ENCODE assay signal across 24 cellular contexts in the genomic region with DNA sequence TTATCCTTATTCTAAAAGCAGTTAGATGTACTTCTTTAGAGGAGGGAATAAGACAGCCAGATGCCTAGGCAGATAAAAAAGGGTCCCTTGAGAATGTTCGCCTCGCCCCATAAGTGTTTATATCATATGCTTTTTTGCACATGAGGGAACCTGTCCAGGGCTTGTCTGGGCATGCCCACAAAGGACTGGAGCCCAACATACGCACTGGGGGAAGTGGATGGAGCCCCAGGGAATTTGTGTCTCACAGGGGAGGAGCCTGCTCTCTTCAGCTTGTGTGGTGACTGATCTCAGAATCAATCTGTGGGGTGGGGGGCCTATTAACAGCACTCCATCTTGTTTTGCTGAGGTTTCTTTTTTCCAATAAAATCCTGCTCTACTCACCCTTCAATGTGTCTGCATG. TPM values are rescaled to one million over a fixed set of nuclear protein-coding genes. Genes with fewer than 3 reads are reported as not detected.
DNase-seq lines count a peak whose midpoint lies in the region; ATAC-seq and TF ChIP-seq lines count a peak whose summit lies in the region.
"Had no signal": no experiment of that assay in that cellular context is flagged by ENCODE, and none has a peak within 500 bp of the region (broad histone marks: within the 10 kb centered on the region; RNA-seq: fewer than 3 reads in every experiment).

No MANE protein-coding gene starts in this region.

- H3K27me3 ChIP-seq in GM23338 (ENCODE audit: insufficient read depth) (no peaks in the 10 kb centered on the region), foreskin keratinocyte (no peaks in the 10 kb centered on the region)
- H3K27me3 ChIP-seq: cardiac muscle cell, heart left ventricle, neural progenitor cell, uterus had no signal

- H3K27ac Mint-ChIP-seq in activated CD4-positive, alpha-beta memory T cell treated with anti-CD3 and anti-CD28 coated beads for 36 hours = peak overlapping the region; percentile 28
- H3K27ac Mint-ChIP-seq in activated CD4-positive, alpha-beta memory T cell treated with anti-CD3 and anti-CD28 coated beads, Interleukin-2, amount 10 ng/mL, durations not matched to agents 7 days and 5 days = no peak overlapping the region
- no peak overlapping the region for H3K27ac Mint-ChIP-seq in GM23338
- H3K27ac Mint-ChIP-seq in activated T-helper 17 cell treated with anti-CD3 and anti-CD28 coated beads, Interleukin-2, amount 50 U/mL, for 72 hours = peak overlapping the region; percentile 61
- no peak overlapping the region for H3K27ac Mint-ChIP-seq in activated naive CD8-positive, alpha-beta T cell treated with anti-CD3 and anti-CD28 coated beads for 36 hours
- H3K27ac Mint-ChIP-seq: neural progenitor cell had no signal

- POLR2A ChIA-PET in activated CD4-positive, alpha-beta memory T cell treated with anti-CD3 and anti-CD28 coated beads for 36 hours (lab: Charles Lee) = interaction anchor here (0.5 to 1.0 kb wide), 2 partner anchors 35 to 102 kb away, joined by 3 read pairs; partner anchors contain the start of gene NUDT15
- POLR2A ChIA-PET in activated CD4-positive, alpha-beta memory T cell treated with anti-CD3 and anti-CD28 coated beads, Interleukin-2, amount 10 ng/mL, durations not matched to agents 7 days and 5 days (lab: Charles Lee) = no interaction called here

- H3K9me2 ChIP-seq in GM23338 (ENCODE audit: insufficient read depth) = peaks cover 3% of the 10 kb centered on the region; the same call in 1 of the 2 replicates

- no peaks in the 10 kb centered on the region for H3K27me3 Mint-ChIP-seq in activated CD4-positive, alpha-beta memory T cell treated with anti-CD3 and anti-CD28 coated beads for 36 hours
- H3K27me3 Mint-ChIP-seq in activated CD4-positive, alpha-beta memory T cell treated with anti-CD3 and anti-CD28 coated beads, Interleukin-2, amount 10 ng/mL, durations not matched to agents 7 days and 5 days = no peaks in the 10 kb centered on the region
- peaks cover 1% of the 10 kb centered on the region for H3K27me3 Mint-ChIP-seq in GM23338 (ENCODE audit: insufficient read depth, low read depth, poor library complexity)
- no peaks in the 10 kb centered on the region for H3K27me3 Mint-ChIP-seq in activated T-helper 17 cell treated with anti-CD3 and anti-CD28 coated beads, Interleukin-2, amount 50 U/mL, for 72 hours
- no peaks in the 10 kb centered on the region for H3K27me3 Mint-ChIP-seq in activated naive CD8-positive, alpha-beta T cell treated with anti-CD3 and anti-CD28 coated beads for 36 hours
- H3K27me3 Mint-ChIP-seq: CD4-positive, CD25-positive, alpha-beta regulatory T cell had no signal

- TF ChIP-seq CTCF in GM23338 (conservative IDR thresholded peaks at IDR 0.05; ENCODE audit: low read depth in 2 of 2) (no peak), foreskin keratinocyte (conservative IDR thresholded peaks at IDR 0.05) (no peak)

- ATAC-seq in GM23338 (no peak), foreskin keratinocyte (peak; percentile 80)
- no peak for ATAC-seq in activated T-helper 17 cell treated with anti-CD3 and anti-CD28 coated beads, Interleukin-2, amount 50 U/mL, for 72 hours (replicated peaks)
- ATAC-seq: heart left ventricle had no signal

- H3K4me1 ChIP-seq in GM23338 (ENCODE audit: insufficient read depth) (no peaks in the 10 kb centered on the region), foreskin keratinocyte (no peaks in the 10 kb centered on the region)
- H3K4me1 ChIP-seq: heart left ventricle, left ventricle myocardium inferior, neural progenitor cell, prostate gland, uterus had no signal

- H4K20me1 ChIP-seq in GM23338 (replicated peaks; ENCODE audit: insufficient read depth) = no peaks in the 10 kb centered on the region

- intact Hi-C loops in activated CD4-positive, alpha-beta memory T cell treated with anti-CD3 and anti-CD28 coated beads for 36 hours (cut with micrococcal nuclease) = no loop called here

- H3K4me2 ChIP-seq in GM23338 = no peak overlapping the region
- H3K4me2 ChIP-seq: KMS-11, neural progenitor cell had no signal

- no peaks in the 10 kb centered on the region for H3F3A ChIP-seq in GM23338 (replicated peaks; ENCODE audit: low read depth)

- no peak for DNase-seq in activated CD4-positive, alpha-beta memory T cell treated with anti-CD3 and anti-CD28 coated beads for 36 hours
- no peak for DNase-seq in activated CD4-positive, alpha-beta memory T cell treated with anti-CD3 and anti-CD28 coated beads, Interleukin-2, amount 10 ng/mL, durations not matched to agents 7 days and 5 days
- DNase-seq in GM23338 (ENCODE audit: low spot score) (no peak), foreskin keratinocyte (peak; percentile 64 to 88), OCI-M1 (lab: John Stamatoyannopoulos, UW) (no peak)
- DNase-seq in activated naive CD8-positive, alpha-beta T cell treated with anti-CD3 and anti-CD28 coated beads for 36 hours = no peak
- no peak for DNase-seq in stimulated activated CD4-positive, alpha-beta T cell treated with anti-CD3 and anti-CD28 coated beads, Interleukin-2, amount 100 ng/mL, for 24 hours
- DNase-seq: activated CD4-positive, alpha-beta T cell treated with anti-CD3 and anti-CD28 coated beads, Interleukin-2, amount 50 U/mL, for 1 hour; CD4-positive, CD25-positive, alpha-beta regulatory T cell; DMS53; heart left ventricle; left ventricle myocardium inferior; NCI-H2081 treated with DMSO at 0.1 percent for 48 hours; NCI-H748 treated with DMSO at 0.1 percent for 48 hours; Right ventricle myocardium superior; stimulated activated CD4-positive, alpha-beta T cell treated with anti-CD3 and anti-CD28 coated beads, Interleukin-2, amount 100 ng/mL, for 48 hours; T-helper 1 cell; uterus had no signal

- peaks cover 73% of the 10 kb centered on the region for H3K36me3 ChIP-seq in GM23338 (ENCODE audit: insufficient read depth)
- H3K36me3 ChIP-seq: prostate gland, uterus had no signal

- H3K79me2 ChIP-seq in GM23338 (replicated peaks; ENCODE audit: insufficient read depth) = no peaks in the 10 kb centered on the region

- H3K4me3 ChIP-seq in GM23338 = no peak overlapping the region
- H3K4me3 ChIP-seq: cardiac muscle cell, heart left ventricle, left ventricle myocardium inferior, neural progenitor cell, prostate gland, skin epidermis, uterus had no signal

- no peak overlapping the region for H3K4me3 Mint-ChIP-seq in activated CD4-positive, alpha-beta memory T cell treated with anti-CD3 and anti-CD28 coated beads for 36 hours
- H3K4me3 Mint-ChIP-seq in activated CD4-positive, alpha-beta memory T cell treated with anti-CD3 and anti-CD28 coated beads, Interleukin-2, amount 10 ng/mL, durations not matched to agents 7 days and 5 days = no peak overlapping the region
- H3K4me3 Mint-ChIP-seq in GM23338 = no peak overlapping the region
- H3K4me3 Mint-ChIP-seq in activated T-helper 17 cell treated with anti-CD3 and anti-CD28 coated beads, Interleukin-2, amount 50 U/mL, for 72 hours = no peak overlapping the region
- no peak overlapping the region for H3K4me3 Mint-ChIP-seq in activated naive CD8-positive, alpha-beta T cell treated with anti-CD3 and anti-CD28 coated beads for 36 hours
- H3K4me3 Mint-ChIP-seq: neural progenitor cell had no signal

- CTCF ChIA-PET in activated CD4-positive, alpha-beta memory T cell treated with anti-CD3 and anti-CD28 coated beads for 36 hours (lab: Charles Lee) = interaction anchor here (0.8 to 0.9 kb wide), 2 partner anchors 22 to 34 kb away, joined by 3 to 5 read pairs; partner anchors contain the start of genes MED4 and NUDT15
- CTCF ChIA-PET in activated CD4-positive, alpha-beta memory T cell treated with anti-CD3 and anti-CD28 coated beads, Interleukin-2, amount 10 ng/mL, durations not matched to agents 7 days and 5 days (lab: Charles Lee) = no interaction called here

- peaks cover 25% of the 10 kb centered on the region for H3K9me3 Mint-ChIP-seq in activated CD4-positive, alpha-beta memory T cell treated with anti-CD3 and anti-CD28 coated beads for 36 hours
- H3K9me3 Mint-ChIP-seq in activated CD4-positive, alpha-beta memory T cell treated with anti-CD3 and anti-CD28 coated beads, Interleukin-2, amount 10 ng/mL, durations not matched to agents 7 days and 5 days = peaks cover 33% of the 10 kb centered on the region
- H3K9me3 Mint-ChIP-seq in GM23338 = peaks cover 76% of the 10 kb centered on the region
- no peaks in the 10 kb centered on the region for H3K9me3 Mint-ChIP-seq in activated T-helper 17 cell treated with anti-CD3 and anti-CD28 coated beads, Interleukin-2, amount 50 U/mL, for 72 hours
- H3K9me3 Mint-ChIP-seq in activated naive CD8-positive, alpha-beta T cell treated with anti-CD3 and anti-CD28 coated beads for 36 hours = peaks cover 33% of the 10 kb centered on the region

- no peak overlapping the region for H2AFZ ChIP-seq in GM23338
- H2AFZ ChIP-seq: neural progenitor cell had no signal

- H3K36me3 Mint-ChIP-seq in activated CD4-positive, alpha-beta memory T cell treated with anti-CD3 and anti-CD28 coated beads for 36 hours = peaks cover 85% of the 10 kb centered on the region
- peaks cover 93% of the 10 kb centered on the region for H3K36me3 Mint-ChIP-seq in activated CD4-positive, alpha-beta memory T cell treated with anti-CD3 and anti-CD28 coated beads, Interleukin-2, amount 10 ng/mL, durations not matched to agents 7 days and 5 days (ENCODE audit: low read depth)
- peaks cover 100% of the 10 kb centered on the region for H3K36me3 Mint-ChIP-seq in GM23338 (ENCODE audit: low read depth)
- peaks cover 100% of the 10 kb centered on the region for H3K36me3 Mint-ChIP-seq in activated T-helper 17 cell treated with anti-CD3 and anti-CD28 coated beads, Interleukin-2, amount 50 U/mL, for 72 hours (ENCODE audit: low read depth)
- H3K36me3 Mint-ChIP-seq in activated naive CD8-positive, alpha-beta T cell treated with anti-CD3 and anti-CD28 coated beads for 36 hours = peaks cover 92% of the 10 kb centered on the region

- H3K4me1 Mint-ChIP-seq in activated CD4-positive, alpha-beta memory T cell treated with anti-CD3 and anti-CD28 coated beads for 36 hours (ENCODE audit: low read depth) = no peaks in the 10 kb centered on the region
- peaks cover 6% of the 10 kb centered on the region for H3K4me1 Mint-ChIP-seq in activated CD4-positive, alpha-beta memory T cell treated with anti-CD3 and anti-CD28 coated beads, Interleukin-2, amount 10 ng/mL, durations not matched to agents 7 days and 5 days
- H3K4me1 Mint-ChIP-seq in GM23338 = no peaks in the 10 kb centered on the region
- peaks cover 5% of the 10 kb centered on the region for H3K4me1 Mint-ChIP-seq in activated T-helper 17 cell treated with anti-CD3 and anti-CD28 coated beads, Interleukin-2, amount 50 U/mL, for 72 hours
- H3K4me1 Mint-ChIP-seq in activated naive CD8-positive, alpha-beta T cell treated with anti-CD3 and anti-CD28 coated beads for 36 hours = no peaks in the 10 kb centered on the region
- H3K4me1 Mint-ChIP-seq: neural progenitor cell had no signal

- H3K27ac ChIP-seq in GM23338 (ENCODE audit: low read depth) = 0 out of 2 replicates have a peak overlapping the region, but pooled peaks have one; percentile 10
- peak overlapping the region; percentile 84 for H3K27ac ChIP-seq in foreskin keratinocyte
- H3K27ac ChIP-seq: cardiac muscle cell, heart left ventricle, KMS-11, left ventricle myocardium inferior, neural progenitor cell, prostate gland, uterus had no signal

RNA-seq across cellular contexts. Expression of gene MED4, which starts 22.6 kb away (rescaled TPM):
- 10 to 100 TPM; 49.3 to 53.0 TPM for total RNA-seq in activated CD4-positive, alpha-beta memory T cell treated with anti-CD3 and anti-CD28 coated beads for 36 hours
- 10 to 100 TPM; 55.2 to 61.1 TPM for total RNA-seq in activated CD4-positive, alpha-beta memory T cell treated with anti-CD3 and anti-CD28 coated beads, Interleukin-2, amount 10 ng/mL, durations not matched to agents 7 days and 5 days
- 29.0 and 38.8 TPM in 2 replicates for total RNA-seq in GM23338 (2014; rRNA removed; shearing (Covaris generic))
- polyA plus RNA-seq in GM23338 (2016; fragmentation: Nextera tagmentation; extraction: Ambion mirVana) (80.6 and 92.5 TPM in 2 replicates), foreskin keratinocyte (39.1 and 41.7 TPM in 2 replicates)
- total RNA-seq in activated T-helper 17 cell treated with anti-CD3 and anti-CD28 coated beads, Interleukin-2, amount 50 U/mL, for 72 hours = 10 to 100 TPM; 42.0 to 58.9 TPM
- total RNA-seq in foreskin keratinocyte = 35.3 and 37.4 TPM in 2 replicates
- total RNA-seq in activated naive CD8-positive, alpha-beta T cell treated with anti-CD3 and anti-CD28 coated beads for 36 hours = 10 to 100 TPM; 66.3 to 66.8 TPM

RNA-seq across cellular contexts. Expression of gene NUDT15, which starts 34.8 kb away (rescaled TPM):
- total RNA-seq in activated CD4-positive, alpha-beta memory T cell treated with anti-CD3 and anti-CD28 coated beads for 36 hours = 10 to 100 TPM; 18.5 to 19.2 TPM
- total RNA-seq in activated CD4-positive, alpha-beta memory T cell treated with anti-CD3 and anti-CD28 coated beads, Interleukin-2, amount 10 ng/mL, durations not matched to agents 7 days and 5 days = 10 to 100 TPM; 10.9 to 11.0 TPM
- 56.7 and 59.3 TPM in 2 replicates for total RNA-seq in GM23338 (2014; rRNA removed; shearing (Covaris generic))
- 53.7 and 59.3 TPM in 2 replicates for polyA plus RNA-seq in GM23338 (2016; fragmentation: Nextera tagmentation; extraction: Ambion mirVana)
- total RNA-seq in activated T-helper 17 cell treated with anti-CD3 and anti-CD28 coated beads, Interleukin-2, amount 50 U/mL, for 72 hours = 10 to 100 TPM; 20.1 to 28.1 TPM
- 42.8 and 52.9 TPM in 2 replicates for total RNA-seq in foreskin keratinocyte
- polyA plus RNA-seq in foreskin keratinocyte = 38.6 and 52.2 TPM in 2 replicates
- 10 to 100 TPM; 24.5 to 26.5 TPM for total RNA-seq in activated naive CD8-positive, alpha-beta T cell treated with anti-CD3 and anti-CD28 coated beads for 36 hours

Comparison
In these comparisons a context has a peak if more than half of its experiments do, and no peak if none do; other contexts are left out.
1. H3K27ac Mint-ChIP-seq: peak in activated CD4-positive, alpha-beta memory T cell treated with anti-CD3 and anti-CD28 coated beads for 36 hours (single experiment) and activated T-helper 17 cell treated with anti-CD3 and anti-CD28 coated beads, Interleukin-2, amount 50 U/mL, for 72 hours (single experiment); none in activated CD4-positive, alpha-beta memory T cell treated with anti-CD3 and anti-CD28 coated beads, Interleukin-2, amount 10 ng/mL, durations not matched to agents 7 days and 5 days (single experiment), GM23338 (single experiment) and activated naive CD8-positive, alpha-beta T cell treated with anti-CD3 and anti-CD28 coated beads for 36 hours (single experiment).
2. DNase-seq: peak in foreskin keratinocyte (2 of 2); none in activated CD4-positive, alpha-beta memory T cell treated with anti-CD3 and anti-CD28 coated beads for 36 hours (single experiment), activated CD4-positive, alpha-beta memory T cell treated with anti-CD3 and anti-CD28 coated beads, Interleukin-2, amount 10 ng/mL, durations not matched to agents 7 days and 5 days (single experiment), GM23338 (single experiment), OCI-M1 (single experiment), activated naive CD8-positive, alpha-beta T cell treated with anti-CD3 and anti-CD28 coated beads for 36 hours (single experiment) and stimulated activated CD4-positive, alpha-beta T cell treated with anti-CD3 and anti-CD28 coated beads, Interleukin-2, amount 100 ng/mL, for 24 hours (0 of 2).